Comparison of ENCODE assay signal across 12 cellular contexts in the genomic region with DNA sequence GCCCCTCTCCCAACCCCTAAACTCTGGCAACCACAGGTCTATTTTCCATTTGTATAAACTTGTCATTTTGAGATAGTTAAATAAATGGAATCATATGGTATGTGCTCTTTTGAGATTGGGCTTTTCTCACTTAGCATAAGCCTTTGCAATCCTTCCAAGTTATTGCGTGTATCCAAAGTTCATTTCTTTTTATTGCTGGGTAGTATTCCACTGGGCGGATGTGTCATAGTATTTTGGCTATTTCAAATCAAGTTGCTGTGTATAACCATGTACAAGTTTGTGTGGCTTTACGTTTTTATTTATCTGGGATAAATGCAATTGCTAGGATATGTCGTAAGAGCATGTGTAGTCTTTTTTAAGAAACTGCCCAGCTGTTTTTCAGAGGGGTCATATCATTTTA. TPM values are rescaled to one million over a fixed set of nuclear protein-coding genes. Genes with fewer than 3 reads are reported as not detected.
DNase-seq lines count a peak whose midpoint lies in the region; ATAC-seq and TF ChIP-seq lines count a peak whose summit lies in the region.
"Had no signal": no experiment of that assay in that cellular context is flagged by ENCODE, and none has a peak within 500 bp of the region (broad histone marks: within the 10 kb centered on the region; RNA-seq: fewer than 3 reads in every experiment).

No MANE protein-coding gene starts in this region.

- H3K9me2 ChIP-seq in OCI-LY7 (ENCODE audit: insufficient read depth, low read length), result no peaks in the 10 kb centered on the region

- H3K36me3 Mint-ChIP-seq in natural killer cell treated with Interleukin-12 subunit alpha and Interleukin-12 subunit beta and Interleukin-15 and Interleukin-18, amount 100 ng/mL, for 72 hours, result no peaks in the 10 kb centered on the region

- H3K4me2 ChIP-seq in OCI-LY7 (ENCODE audit: low read length), result no peak overlapping the region

- no peaks in the 10 kb centered on the region for H3K79me2 ChIP-seq in OCI-LY7 (ENCODE audit: insufficient read depth, low read depth, low read length)

- H4K20me1 ChIP-seq in OCI-LY7 (ENCODE audit: insufficient read depth, low read length), result no peaks in the 10 kb centered on the region

- H3K27ac ChIP-seq in OCI-LY7 (ENCODE audit: low read depth, low read length, poor library complexity, severe bottlenecking), result no peak overlapping the region
- peak overlapping the region; percentile 49 for H3K27ac ChIP-seq in colonic mucosa
- peak overlapping the region; percentile 6 to 62 for H3K27ac ChIP-seq in mucosa of rectum (ENCODE audit: low read depth in 2 of 2, low read length in 2 of 2)
- H3K27ac ChIP-seq in transverse colon, result peak overlapping the region; percentile 70 to 79 (median 74)
- H3K27ac ChIP-seq: C4-2B had no signal

- TF ChIP-seq CTCF in OCI-LY7 (conservative IDR thresholded peaks at IDR 0.05; ENCODE audit: low read length), result no peak
- TF ChIP-seq CTCF in colonic mucosa (IDR thresholded peaks at IDR 0.05), result no peak
- TF ChIP-seq CTCF in transverse colon (IDR thresholded peaks at IDR 0.05), result no peak

- no peaks in the 10 kb centered on the region for H3K27me3 ChIP-seq in colonic mucosa
- no peaks in the 10 kb centered on the region for H3K27me3 ChIP-seq in mucosa of rectum (ENCODE audit: control insufficient read depth in 2 of 2, insufficient read depth in 2 of 2, low read length in 2 of 2)
- H3K27me3 ChIP-seq in transverse colon, result no peaks in the 10 kb centered on the region

- H3K36me3 ChIP-seq in OCI-LY7 (ENCODE audit: insufficient read depth, low read length) (no peaks in the 10 kb centered on the region), colonic mucosa (no peaks in the 10 kb centered on the region), mucosa of rectum (ENCODE audit: control insufficient read depth in 2 of 2, insufficient read depth in 2 of 2, low read length in 2 of 2) (no peaks in the 10 kb centered on the region), transverse colon (no peaks in the 10 kb centered on the region)

- no peak for TF ChIP-seq EP300 in transverse colon (IDR thresholded peaks at IDR 0.05; ENCODE audit: low read depth)

- in situ Hi-C loops in transverse colon (cut with MboI; ENCODE audit: low pct_ligation_motif_present in 1 of 4, low pct_unique_long_range_greater_than_20kb in 1 of 4, low sequenced_read_pairs in 3 of 4), result loop anchor here in 1 of 4 donors (25.0 kb wide), 1 partner anchor 678 kb away; the partner anchor contains the start of gene MRPL44

- H2AFZ ChIP-seq in OCI-LY7 (ENCODE audit: low read length), result peak overlapping the region; percentile 24; the same call in 1 of the 2 replicates

- no peaks in the 10 kb centered on the region for H3K9me3 Mint-ChIP-seq in natural killer cell treated with Interleukin-12 subunit alpha and Interleukin-12 subunit beta and Interleukin-15 and Interleukin-18, amount 100 ng/mL, for 72 hours
- H3K9me3 Mint-ChIP-seq: CD4-positive, alpha-beta T cell had no signal

- H3K4me3 ChIP-seq in OCI-LY7 (ENCODE audit: low read depth, low read length, poor library complexity, severe bottlenecking), result no peak overlapping the region
- H3K4me3 ChIP-seq in colonic mucosa, result no peak overlapping the region
- no peak overlapping the region for H3K4me3 ChIP-seq in mucosa of rectum (ENCODE audit: low read length in 2 of 2)
- no peak overlapping the region for H3K4me3 ChIP-seq in transverse colon

- H3K9ac ChIP-seq in colonic mucosa (ENCODE audit: low read depth in 2 of 2, low read length in 2 of 2), result no peak overlapping the region
- no peak overlapping the region for H3K9ac ChIP-seq in mucosa of rectum (ENCODE audit: low read depth in 1 of 2, low read length in 2 of 2)

- H3K27ac Mint-ChIP-seq in natural killer cell treated with Interleukin-12 subunit alpha and Interleukin-12 subunit beta and Interleukin-15 and Interleukin-18, amount 100 ng/mL, for 72 hours, result no peak overlapping the region
- H3K27ac Mint-ChIP-seq: CD4-positive, alpha-beta T cell; H9 had no signal

- CTCF ChIA-PET in OCI-LY7 (lab: Charles Lee; ENCODE audit: unreplicated experiment), result no interaction called here

- ATAC-seq in HG03571 (IDR thresholded peaks at IDR 0.05; ENCODE audit: unreplicated experiment), result no peak
- ATAC-seq in natural killer cell treated with Interleukin-12 subunit alpha and Interleukin-12 subunit beta and Interleukin-15 and Interleukin-18, amount 100 ng/mL, for 72 hours, result no peak

- no peaks in the 10 kb centered on the region for H3K9me3 ChIP-seq in OCI-LY7 (ENCODE audit: low read length)
- no peaks in the 10 kb centered on the region for H3K9me3 ChIP-seq in colonic mucosa
- no peaks in the 10 kb centered on the region for H3K9me3 ChIP-seq in mucosa of rectum (ENCODE audit: control insufficient read depth in 2 of 2, low read length in 2 of 2)
- H3K9me3 ChIP-seq in transverse colon, result no peaks in the 10 kb centered on the region
- H3K9me3 ChIP-seq: Caco-2 had no signal

- no peak for DNase-seq in OCI-LY7 (ENCODE audit: low spot score)
- DNase-seq in colonic mucosa, result no peak
- no peak for DNase-seq in transverse colon
- no peak for DNase-seq in natural killer cell treated with Interleukin-12 subunit alpha and Interleukin-12 subunit beta and Interleukin-15 and Interleukin-18, amount 100 ng/mL, for 72 hours (ENCODE audit: low spot score)
- DNase-seq in mucosa of gallbladder (ENCODE audit: low spot score), result no peak
- DNase-seq: ACHN; Caco-2; CD4-positive, alpha-beta T cell; H9 had no signal

- BruUV-seq in OCI-LY7 (replicated peaks; lab: Mats Ljungman, UMichigan), result no TSS peak

- H3K4me1 Mint-ChIP-seq in natural killer cell treated with Interleukin-12 subunit alpha and Interleukin-12 subunit beta and Interleukin-15 and Interleukin-18, amount 100 ng/mL, for 72 hours (ENCODE audit: low read depth in 2 of 2), result peaks cover 3% of the 10 kb centered on the region in 2 donors

- peaks cover 17% of the 10 kb centered on the region for H3K4me1 ChIP-seq in OCI-LY7 (ENCODE audit: insufficient read depth, low read length, poor library complexity, severe bottlenecking)
- no peaks in the 10 kb centered on the region for H3K4me1 ChIP-seq in colonic mucosa
- H3K4me1 ChIP-seq in mucosa of rectum (ENCODE audit: control insufficient read depth in 2 of 2, insufficient read depth in 2 of 2, low read length in 2 of 2), result peaks cover 11 to 18% of the 10 kb centered on the region in 2 donors
- peaks cover 0 to 43% (median 18%) of the 10 kb centered on the region in 4 donors for H3K4me1 ChIP-seq in transverse colon
- H3K4me1 ChIP-seq: Caco-2 had no signal

- intact Hi-C loops in OCI-LY7 (cut with micrococcal nuclease; ENCODE audit: unreplicated experiment), result no loop called here
- intact Hi-C loops in colonic mucosa (cut with DNase I), result no loop called here
- intact Hi-C loops in transverse colon (cut with DNase I; ENCODE audit: low total_unique reads), result no loop called here

- WGBS in transverse colon (ENCODE audit: low coverage in 1 of 2), 2 donors, result 49 to 64% methylated on average over 4 of the region's 4 CpGs

- H3K27me3 Mint-ChIP-seq in natural killer cell treated with Interleukin-12 subunit alpha and Interleukin-12 subunit beta and Interleukin-15 and Interleukin-18, amount 100 ng/mL, for 72 hours, result peaks cover 3 to 12% of the 10 kb centered on the region in 2 donors
- H3K27me3 Mint-ChIP-seq: CD4-positive, alpha-beta T cell had no signal

- no peak for TF ChIP-seq POLR2A in transverse colon (IDR thresholded peaks at IDR 0.05)

- H3K4me3 Mint-ChIP-seq in natural killer cell treated with Interleukin-12 subunit alpha and Interleukin-12 subunit beta and Interleukin-15 and Interleukin-18, amount 100 ng/mL, for 72 hours, result no peak overlapping the region
- H3K4me3 Mint-ChIP-seq: CD4-positive, alpha-beta T cell; H9 had no signal

- POLR2A ChIA-PET in OCI-LY7 (lab: Charles Lee), result no interaction called here

RNA-seq across cellular contexts. Expression of gene CUL3, which starts 55.5 kb away (rescaled TPM):
- 50.6 and 56.4 TPM in 2 replicates for total RNA-seq in OCI-LY7 (2014; rRNA removed; shearing (Covaris generic))
- total RNA-seq in OCI-LY7 (2022) (142 and 155 TPM in 2 replicates), colonic mucosa (10 to 100 TPM; 83.9 to 88.3 TPM), transverse colon (100 to 1,000 TPM in 1 of 4 donors, 10 to 100 TPM in 3; 18.5 to 104 (median 57.9) TPM), mucosa of gallbladder (73.7 TPM)
- total RNA-seq in natural killer cell treated with Interleukin-12 subunit alpha and Interleukin-12 subunit beta and Interleukin-15 and Interleukin-18, amount 100 ng/mL, for 72 hours, result 100 to 1,000 TPM in 1 of 2 donors, 10 to 100 TPM in 1; 86.4 to 103 TPM
